ENCODE assay signal across 1 cellular context in genomic region chr5:41869739-41870620, GRCh38.
TF ChIP-seq lines count a peak whose summit lies in the region.

Gene OXCT1 (minus strand): TSS chr5:41870425. CDS start chr5:41870358, 67 bp downstream.

TF ChIP-seq in HEK293, 187 proteins besides CTCF, POLR2A, EP300 and RAD21 (continued from another document and continues in another):
- TF ChIP-seq ZNF473 (tag by site-specific recombination; IDR thresholded peaks at IDR 0.05): no peak
- TF ChIP-seq ZNF18 (tag by site-specific recombination; IDR thresholded peaks at IDR 0.05): no peak
- peak; percentile 64 for TF ChIP-seq ZNF660 (tag by site-specific recombination; IDR thresholded peaks at IDR 0.05)
- TF ChIP-seq ZBTB21 (tag by site-specific recombination; IDR thresholded peaks at IDR 0.05): peak; percentile 85
- TF ChIP-seq MEIS1 (CRISPR knock-in tag; IDR thresholded peaks at IDR 0.05; ENCODE audit: borderline replicate concordance): peak; percentile 15; the same call in 1 of the 2 replicates
- no peak for TF ChIP-seq ZNF623 (tag by site-specific recombination; IDR thresholded peaks at IDR 0.05)
- no peak for TF ChIP-seq ZNF626 (tag by site-specific recombination; IDR thresholded peaks at IDR 0.05)
- 0 out of 2 replicates have a peak, but pooled peaks have one; percentile 11 for TF ChIP-seq ZFHX2 (tag by site-specific recombination; conservative IDR thresholded peaks at IDR 0.05)
- TF ChIP-seq ZNF561 (tag by site-specific recombination; IDR thresholded peaks at IDR 0.05; ENCODE audit: borderline replicate concordance): 0 out of 2 replicates have a peak, but pooled peaks have one; percentile 48
- peak; percentile 80 for TF ChIP-seq ZNF600 (tag by site-specific recombination; IDR thresholded peaks at IDR 0.05)
- TF ChIP-seq ZIC2 (tag by site-specific recombination; IDR thresholded peaks at IDR 0.05): peak; percentile 48; the same call in 1 of the 2 replicates
- TF ChIP-seq, protein P1, sequence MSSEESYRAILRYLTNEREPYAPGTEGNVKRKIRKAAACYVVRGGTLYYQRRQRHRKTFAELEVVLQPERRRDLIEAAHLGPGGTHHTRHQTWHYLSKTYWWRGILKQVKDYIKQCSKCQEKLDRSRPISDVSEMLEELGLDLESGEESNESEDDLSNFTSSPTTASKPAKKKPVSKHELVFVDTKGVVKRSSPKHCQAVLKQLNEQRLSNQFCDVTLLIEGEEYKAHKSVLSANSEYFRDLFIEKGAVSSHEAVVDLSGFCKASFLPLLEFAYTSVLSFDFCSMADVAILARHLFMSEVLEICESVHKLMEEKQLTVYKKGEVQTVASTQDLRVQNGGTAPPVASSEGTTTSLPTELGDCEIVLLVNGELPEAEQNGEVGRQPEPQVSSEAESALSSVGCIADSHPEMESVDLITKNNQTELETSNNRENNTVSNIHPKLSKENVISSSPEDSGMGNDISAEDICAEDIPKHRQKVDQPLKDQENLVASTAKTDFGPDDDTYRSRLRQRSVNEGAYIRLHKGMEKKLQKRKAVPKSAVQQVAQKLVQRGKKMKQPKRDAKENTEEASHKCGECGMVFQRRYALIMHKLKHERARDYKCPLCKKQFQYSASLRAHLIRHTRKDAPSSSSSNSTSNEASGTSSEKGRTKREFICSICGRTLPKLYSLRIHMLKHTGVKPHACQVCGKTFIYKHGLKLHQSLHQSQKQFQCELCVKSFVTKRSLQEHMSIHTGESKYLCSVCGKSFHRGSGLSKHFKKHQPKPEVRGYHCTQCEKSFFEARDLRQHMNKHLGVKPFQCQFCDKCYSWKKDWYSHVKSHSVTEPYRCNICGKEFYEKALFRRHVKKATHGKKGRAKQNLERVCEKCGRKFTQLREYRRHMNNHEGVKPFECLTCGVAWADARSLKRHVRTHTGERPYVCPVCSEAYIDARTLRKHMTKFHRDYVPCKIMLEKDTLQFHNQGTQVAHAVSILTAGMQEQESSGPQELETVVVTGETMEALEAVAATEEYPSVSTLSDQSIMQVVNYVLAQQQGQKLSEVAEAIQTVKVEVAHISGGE (tag by site-specific recombination; conservative IDR thresholded peaks at IDR 0.05; ENCODE audit: low read depth): peak; percentile 64; the same call in 1 of the 2 replicates
- TF ChIP-seq ZNF610 (tag by site-specific recombination; IDR thresholded peaks at IDR 0.05; ENCODE audit: borderline replicate concordance): peak; percentile 67
- TF ChIP-seq, protein P2, sequence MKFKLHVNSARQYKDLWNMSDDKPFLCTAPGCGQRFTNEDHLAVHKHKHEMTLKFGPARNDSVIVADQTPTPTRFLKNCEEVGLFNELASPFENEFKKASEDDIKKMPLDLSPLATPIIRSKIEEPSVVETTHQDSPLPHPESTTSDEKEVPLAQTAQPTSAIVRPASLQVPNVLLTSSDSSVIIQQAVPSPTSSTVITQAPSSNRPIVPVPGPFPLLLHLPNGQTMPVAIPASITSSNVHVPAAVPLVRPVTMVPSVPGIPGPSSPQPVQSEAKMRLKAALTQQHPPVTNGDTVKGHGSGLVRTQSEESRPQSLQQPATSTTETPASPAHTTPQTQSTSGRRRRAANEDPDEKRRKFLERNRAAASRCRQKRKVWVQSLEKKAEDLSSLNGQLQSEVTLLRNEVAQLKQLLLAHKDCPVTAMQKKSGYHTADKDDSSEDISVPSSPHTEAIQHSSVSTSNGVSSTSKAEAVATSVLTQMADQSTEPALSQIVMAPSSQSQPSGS (tag by site-specific recombination; IDR thresholded peaks at IDR 0.05; ENCODE audit: low read depth): peak; percentile 64; the same call in 1 of the 2 replicates
- no peak for TF ChIP-seq REPIN1 (tag by site-specific recombination; IDR thresholded peaks at IDR 0.05; ENCODE audit: low read depth)
- TF ChIP-seq WT1 (tag by site-specific recombination; IDR thresholded peaks at IDR 0.05): peak; percentile 33; the same call in 1 of the 2 replicates
- TF ChIP-seq ZNF112 (tag by site-specific recombination; IDR thresholded peaks at IDR 0.05): no peak
- TF ChIP-seq KLF9 (tag by site-specific recombination; IDR thresholded peaks at IDR 0.05; ENCODE audit: low read depth): peak; percentile 76; the same call in 1 of the 2 replicates
- TF ChIP-seq ZBTB8A (tag by site-specific recombination; IDR thresholded peaks at IDR 0.05): no peak
- TF ChIP-seq ZNF501 (tag by site-specific recombination; IDR thresholded peaks at IDR 0.05): peak; percentile 98
- no peak for TF ChIP-seq ZSCAN18 (tag by site-specific recombination; IDR thresholded peaks at IDR 0.05)
- TF ChIP-seq ZBTB17 (tag by site-specific recombination; IDR thresholded peaks at IDR 0.05): peak; percentile 93
- TF ChIP-seq ZFP69B (tag by site-specific recombination; IDR thresholded peaks at IDR 0.05): no peak
- TF ChIP-seq ZNF157 (tag by site-specific recombination; IDR thresholded peaks at IDR 0.05): no peak
- TF ChIP-seq SP3 (tag by site-specific recombination; IDR thresholded peaks at IDR 0.05): peak; percentile 80
- TF ChIP-seq ZNF184 (tag by site-specific recombination; IDR thresholded peaks at IDR 0.05): 0 out of 2 replicates have a peak, but pooled peaks have one; percentile 4
- peak; percentile 56; the same call in 1 of the 2 replicates for TF ChIP-seq HIC1 (tag by site-specific recombination; IDR thresholded peaks at IDR 0.05)
- TF ChIP-seq ZNF544 (tag by site-specific recombination; IDR thresholded peaks at IDR 0.05): no peak
- TF ChIP-seq ZXDB (tag by site-specific recombination; IDR thresholded peaks at IDR 0.05): peak; percentile 49
- TF ChIP-seq ZSCAN16 (tag by site-specific recombination; IDR thresholded peaks at IDR 0.05): 0 out of 2 replicates have a peak, but pooled peaks have one; percentile 26
- TF ChIP-seq, protein P3, sequence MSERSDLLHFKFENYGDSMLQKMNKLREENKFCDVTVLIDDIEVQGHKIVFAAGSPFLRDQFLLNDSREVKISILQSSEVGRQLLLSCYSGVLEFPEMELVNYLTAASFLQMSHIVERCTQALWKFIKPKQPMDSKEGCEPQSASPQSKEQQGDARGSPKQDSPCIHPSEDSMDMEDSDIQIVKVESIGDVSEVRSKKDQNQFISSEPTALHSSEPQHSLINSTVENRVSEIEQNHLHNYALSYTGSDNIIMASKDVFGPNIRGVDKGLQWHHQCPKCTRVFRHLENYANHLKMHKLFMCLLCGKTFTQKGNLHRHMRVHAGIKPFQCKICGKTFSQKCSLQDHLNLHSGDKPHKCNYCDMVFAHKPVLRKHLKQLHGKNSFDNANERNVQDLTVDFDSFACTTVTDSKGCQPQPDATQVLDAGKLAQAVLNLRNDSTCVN (tag by site-specific recombination; optimal IDR thresholded peaks at IDR 0.05): peak; percentile 99
- TF ChIP-seq HOXA7 (CRISPR knock-in tag; IDR thresholded peaks at IDR 0.05; ENCODE audit: borderline replicate concordance): no peak
- peak; percentile 88 for TF ChIP-seq ZBTB20 (tag by site-specific recombination; IDR thresholded peaks at IDR 0.05)
- peak; percentile 57 for TF ChIP-seq ZNF843 (tag by site-specific recombination; IDR thresholded peaks at IDR 0.05)
- TF ChIP-seq SP7 (tag by site-specific recombination; IDR thresholded peaks at IDR 0.05): peak; percentile 74
- peak; percentile 81 for TF ChIP-seq ZEB2 (tag by site-specific recombination; IDR thresholded peaks at IDR 0.05)
- TF ChIP-seq, protein P4, sequence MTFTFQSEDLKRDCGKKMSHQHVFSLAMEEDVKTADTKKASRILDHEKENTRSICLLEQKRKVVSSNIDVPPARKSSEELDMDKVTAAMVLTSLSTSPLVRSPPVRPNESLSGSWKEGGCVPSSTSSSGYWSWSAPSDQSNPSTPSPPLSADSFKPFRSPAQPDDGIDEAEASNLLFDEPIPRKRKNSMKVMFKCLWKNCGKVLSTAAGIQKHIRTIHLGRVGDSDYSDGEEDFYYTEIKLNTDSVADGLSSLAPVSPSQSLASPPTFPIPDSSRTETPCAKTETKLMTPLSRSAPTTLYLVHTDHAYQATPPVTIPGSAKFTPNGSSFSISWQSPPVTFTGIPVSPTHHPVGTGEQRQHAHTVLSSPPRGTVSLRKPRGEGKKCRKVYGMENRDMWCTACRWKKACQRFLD (tag by site-specific recombination; IDR thresholded peaks at IDR 0.05): no peak
- TF ChIP-seq ZNF416 (tag by site-specific recombination; IDR thresholded peaks at IDR 0.05): no peak
- no peak; the same call in 1 of the 2 replicates for TF ChIP-seq ZNF221 (tag by site-specific recombination; IDR thresholded peaks at IDR 0.05; ENCODE audit: borderline replicate concordance)
- no peak for TF ChIP-seq ZNF548 (tag by site-specific recombination; IDR thresholded peaks at IDR 0.05)
- TF ChIP-seq SCRT2 (tag by site-specific recombination; IDR thresholded peaks at IDR 0.05): no peak
- TF ChIP-seq ZSCAN23 (tag by site-specific recombination; IDR thresholded peaks at IDR 0.05): peak; percentile 41; the same call in 1 of the 2 replicates
- TF ChIP-seq, protein P5, sequence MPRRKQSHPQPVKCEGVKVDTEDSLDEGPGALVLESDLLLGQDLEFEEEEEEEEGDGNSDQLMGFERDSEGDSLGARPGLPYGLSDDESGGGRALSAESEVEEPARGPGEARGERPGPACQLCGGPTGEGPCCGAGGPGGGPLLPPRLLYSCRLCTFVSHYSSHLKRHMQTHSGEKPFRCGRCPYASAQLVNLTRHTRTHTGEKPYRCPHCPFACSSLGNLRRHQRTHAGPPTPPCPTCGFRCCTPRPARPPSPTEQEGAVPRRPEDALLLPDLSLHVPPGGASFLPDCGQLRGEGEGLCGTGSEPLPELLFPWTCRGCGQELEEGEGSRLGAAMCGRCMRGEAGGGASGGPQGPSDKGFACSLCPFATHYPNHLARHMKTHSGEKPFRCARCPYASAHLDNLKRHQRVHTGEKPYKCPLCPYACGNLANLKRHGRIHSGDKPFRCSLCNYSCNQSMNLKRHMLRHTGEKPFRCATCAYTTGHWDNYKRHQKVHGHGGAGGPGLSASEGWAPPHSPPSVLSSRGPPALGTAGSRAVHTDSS (tag by site-specific recombination; IDR thresholded peaks at IDR 0.05): no peak
- 0 out of 2 replicates have a peak, but pooled peaks have one; percentile 74 for TF ChIP-seq KLF7 (tag by site-specific recombination; IDR thresholded peaks at IDR 0.05; ENCODE audit: borderline replicate concordance)
- 0 out of 2 replicates have a peak, but pooled peaks have one; percentile 2 for TF ChIP-seq ZBTB6 (tag by site-specific recombination; IDR thresholded peaks at IDR 0.05)
- TF ChIP-seq MYNN (tag by site-specific recombination; IDR thresholded peaks at IDR 0.05; ENCODE audit: borderline replicate concordance): no peak
- TF ChIP-seq, protein P6, sequence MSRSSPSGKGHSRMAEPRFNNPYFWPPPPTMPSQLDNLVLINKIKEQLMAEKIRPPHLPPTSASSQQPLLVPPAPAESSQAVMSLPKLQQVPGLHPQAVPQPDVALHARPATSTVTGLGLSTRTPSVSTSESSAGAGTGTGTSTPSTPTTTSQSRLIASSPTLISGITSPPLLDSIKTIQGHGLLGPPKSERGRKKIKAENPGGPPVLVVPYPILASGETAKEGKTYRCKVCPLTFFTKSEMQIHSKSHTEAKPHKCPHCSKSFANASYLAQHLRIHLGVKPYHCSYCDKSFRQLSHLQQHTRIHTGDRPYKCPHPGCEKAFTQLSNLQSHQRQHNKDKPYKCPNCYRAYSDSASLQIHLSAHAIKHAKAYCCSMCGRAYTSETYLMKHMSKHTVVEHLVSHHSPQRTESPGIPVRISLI (tag by site-specific recombination; IDR thresholded peaks at IDR 0.05): peak; percentile 79; the same call in 1 of the 2 replicates
